Comparison of ENCODE assay signal across 22 cellular contexts in the genomic region with DNA sequence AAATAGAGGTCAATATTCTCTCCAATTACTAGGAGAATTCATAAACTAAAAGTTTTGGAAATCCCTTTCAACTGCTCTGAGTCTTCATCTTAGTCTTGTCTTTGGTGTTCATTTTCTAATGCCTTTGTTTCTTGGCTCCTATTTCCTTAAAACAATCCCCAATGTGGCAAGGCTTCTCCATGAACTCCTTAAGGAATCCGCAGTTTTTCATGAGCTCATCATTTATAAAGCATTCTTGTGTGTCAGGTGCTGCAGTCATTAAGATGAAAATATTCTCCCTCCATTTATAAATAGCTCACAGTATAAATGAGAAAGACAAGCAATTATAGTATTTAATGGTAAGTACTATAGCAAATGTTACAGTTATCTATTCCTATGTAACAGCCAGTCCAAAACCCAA. TPM values are rescaled to one million over a fixed set of nuclear protein-coding genes. Genes with fewer than 3 reads are reported as not detected.
DNase-seq lines count a peak whose midpoint lies in the region; ATAC-seq, FAIRE-seq and TF ChIP-seq lines count a peak whose summit lies in the region.
"Had no signal": no experiment of that assay in that cellular context is flagged by ENCODE, and none has a peak within 500 bp of the region (broad histone marks: within the 10 kb centered on the region; RNA-seq: fewer than 3 reads in every experiment).

No MANE protein-coding gene starts in this region.

- DNase-seq in HepG2 (ENCODE audit: low spot score): no peak
- no peak for DNase-seq in right lobe of liver
- no peak for DNase-seq in hepatocyte (ENCODE audit: low spot score)
- no peak for DNase-seq in neural progenitor cell (ENCODE audit: low spot score)
- no peak for DNase-seq in NCI-H128 (lab: John Stamatoyannopoulos, UW; ENCODE audit: unreplicated experiment)
- DNase-seq in GF-D8 (lab: John Stamatoyannopoulos, UW): no peak
- DNase-seq in T-helper 1 cell: no peak
- DNase-seq in MM.1S: no peak
- DNase-seq: ACHN; C1 segment of cervical spinal cord; Caco-2; CD4-positive, alpha-beta memory T cell; DMS153; DND-41; GOT3; HFFc6 had no signal

- 95% methylated on average over 1 of the region's 1 CpG for WGBS in HepG2 (ENCODE audit: low lambda C conversion rate)
- whole genome bisulfite sequencing in right lobe of liver (ENCODE audit: insufficient coverage, low coverage, low lambda C conversion rate, missing lambda C conversion rate): 73% methylated on average over 1 of the region's 1 CpG
- 97% methylated on average over 1 of the region's 1 CpG for WGBS in hepatocyte (ENCODE audit: low lambda C conversion rate, missing lambda C conversion rate)

- H3K4me3 ChIP-seq in HepG2 (replicated peaks in 1 of 3; ENCODE audit: insufficient read depth in 1 of 3, low read depth in 2 of 3, low read length in 3 of 3): no peak overlapping the region
- no peak overlapping the region for H3K4me3 ChIP-seq in right lobe of liver
- no peak overlapping the region for H3K4me3 ChIP-seq in hepatocyte
- H3K4me3 ChIP-seq in neural progenitor cell: no peak overlapping the region
- H3K4me3 ChIP-seq in MM.1S (ENCODE audit: low read length): no peak overlapping the region
- H3K4me3 ChIP-seq: GM12878, HAP-1 had no signal

- TF ChIP-seq EP300 in HepG2 (IDR thresholded peaks at IDR 0.05; ENCODE audit: low read depth in 2 of 2, low read length in 2 of 2): no peak
- TF ChIP-seq EP300 in HepG2 (CRISPR knock-in tag; IDR thresholded peaks at IDR 0.05; ENCODE audit: borderline replicate concordance): no peak

- H3K27me3 ChIP-seq in HepG2 (ENCODE audit: control insufficient read depth in 1 of 2, insufficient read depth in 2 of 2, low read length in 2 of 2) (no peaks in the 10 kb centered on the region; a peak in 1 of 5 replicates), right lobe of liver (no peaks in the 10 kb centered on the region), hepatocyte (no peaks in the 10 kb centered on the region), neural progenitor cell (no peaks in the 10 kb centered on the region), MM.1S (replicated peaks; ENCODE audit: insufficient read depth, low read length) (no peaks in the 10 kb centered on the region)

- H3K9me3 ChIP-seq in HepG2 (ENCODE audit: low read length): no peaks in the 10 kb centered on the region
- H3K9me3 ChIP-seq in right lobe of liver: no peaks in the 10 kb centered on the region
- H3K9me3 ChIP-seq in hepatocyte (ENCODE audit: low read depth): no peaks in the 10 kb centered on the region
- no peaks in the 10 kb centered on the region for H3K9me3 ChIP-seq in neural progenitor cell (ENCODE audit: low read depth)
- H3K9me3 ChIP-seq in MM.1S (replicated peaks; ENCODE audit: insufficient read depth, low read length): no peaks in the 10 kb centered on the region
- H3K9me3 ChIP-seq: Caco-2, HAP-1 had no signal

- H3F3A ChIP-seq in neural progenitor cell (ENCODE audit: low read depth): peaks cover 9% of the 10 kb centered on the region
- H3F3A ChIP-seq in MM.1S (ENCODE audit: insufficient read depth, low read length): peaks cover 12% of the 10 kb centered on the region

- no peaks in the 10 kb centered on the region for H3K9me2 ChIP-seq in hepatocyte (replicated peaks; ENCODE audit: insufficient read depth)
- no peaks in the 10 kb centered on the region for H3K9me2 ChIP-seq in MM.1S (replicated peaks; ENCODE audit: insufficient read depth, low read length)

- H3K36me3 ChIP-seq in HepG2 (replicated peaks in 1 of 2; ENCODE audit: control insufficient read depth in 1 of 2, insufficient read depth in 2 of 2, low read length in 2 of 2): peaks cover 0 to 9% of the 10 kb centered on the region in 2 experiments; a peak in 4 of 5 replicates
- H3K36me3 ChIP-seq in right lobe of liver: no peaks in the 10 kb centered on the region
- H3K36me3 ChIP-seq in hepatocyte (replicated peaks; ENCODE audit: insufficient read depth, low read depth): no peaks in the 10 kb centered on the region
- H3K36me3 ChIP-seq in neural progenitor cell: no peaks in the 10 kb centered on the region
- H3K36me3 ChIP-seq in MM.1S (replicated peaks; ENCODE audit: insufficient read depth, low read length): no peaks in the 10 kb centered on the region
- H3K36me3 ChIP-seq: HAP-1 had no signal

- H3K27me3 Mint-ChIP-seq in neural progenitor cell (ENCODE audit: insufficient read depth, low read depth): no peaks in the 10 kb centered on the region

- H3K4me3 Mint-ChIP-seq in neural progenitor cell: peak overlapping the region; percentile 14
- H3K4me3 Mint-ChIP-seq: HFFc6 had no signal

- H3K27ac Mint-ChIP-seq in neural progenitor cell: peak overlapping the region; percentile 94
- H3K27ac Mint-ChIP-seq: CD4-positive, alpha-beta memory T cell; HFFc6 had no signal

- TF ChIP-seq POLR2A in HepG2 (IDR thresholded peaks at IDR 0.05; ENCODE audit: insufficient read depth in 1 of 2, low read depth in 2 of 2, low read length in 2 of 2) (no peak), right lobe of liver (IDR thresholded peaks at IDR 0.05) (no peak)

- FAIRE-seq in HepG2 (lab: Jason Lieb, UNC): no peak
- FAIRE-seq: A204.1, G401.6, GM12878, H54 had no signal

- H2AFZ ChIP-seq in HepG2 (ENCODE audit: low read length): no peak overlapping the region
- H2AFZ ChIP-seq in hepatocyte: no peak overlapping the region
- H2AFZ ChIP-seq in neural progenitor cell (replicated peaks): no peak overlapping the region
- no peak overlapping the region for H2AFZ ChIP-seq in MM.1S (ENCODE audit: low read length)

- H3K4me1 Mint-ChIP-seq in neural progenitor cell: peaks cover 53% of the 10 kb centered on the region

- TF ChIP-seq CTCF in HepG2 (CRISPR knock-in tag; IDR thresholded peaks at IDR 0.05) (no peak), right lobe of liver (IDR thresholded peaks at IDR 0.05) (no peak), hepatocyte (IDR thresholded peaks at IDR 0.05; ENCODE audit: poor library complexity) (no peak), neural progenitor cell (IDR thresholded peaks at IDR 0.05) (no peak), MM.1S (IDR thresholded peaks at IDR 0.05; ENCODE audit: low read length) (no peak)

- in situ Hi-C loops in HepG2 (cut with HindIII; ENCODE audit: extremely low pct_ligation_motif_present, low pct_unique_long_range_greater_than_20kb): no loop called here

- intact Hi-C loops in HepG2 (cut with micrococcal nuclease; ENCODE audit: unreplicated experiment) (no loop called here), right lobe of liver (cut with DNase I) (no loop called here)

- no TSS peak for BruUV-seq in HepG2 (replicated peaks; lab: Mats Ljungman, UMichigan)

- H3K9me3 Mint-ChIP-seq in neural progenitor cell: peaks cover 2% of the 10 kb centered on the region

- CTCF ChIA-PET in HepG2 (lab: Yijun Ruan, JAX; ENCODE audit: low intra/inter-chr PET ratio, low total read pairs): no interaction called here

- peaks cover 69% of the 10 kb centered on the region for H3K4me1 ChIP-seq in HepG2 (ENCODE audit: insufficient read depth, low read length)
- peaks cover 0 to 17% (median 2%) of the 10 kb centered on the region in 4 donors for H3K4me1 ChIP-seq in right lobe of liver
- peaks cover 49% of the 10 kb centered on the region for H3K4me1 ChIP-seq in hepatocyte (ENCODE audit: insufficient read depth)
- peaks cover 39% of the 10 kb centered on the region for H3K4me1 ChIP-seq in neural progenitor cell
- peaks cover 13% of the 10 kb centered on the region for H3K4me1 ChIP-seq in MM.1S (ENCODE audit: low read length)

- ATAC-seq in HepG2: no peak
- no peak for ATAC-seq in right lobe of liver
- ATAC-seq: GM12878 had no signal

- H3K9ac ChIP-seq in HepG2 (ENCODE audit: insufficient read depth, low read depth, low read length) (no peak overlapping the region), neural progenitor cell (no peak overlapping the region), MM.1S (ENCODE audit: low read length) (no peak overlapping the region)

- H3K79me2 ChIP-seq in HepG2 (ENCODE audit: insufficient read depth, low read length) (peaks cover 26% of the 10 kb centered on the region), hepatocyte (peaks cover 68% of the 10 kb centered on the region), neural progenitor cell (ENCODE audit: low read depth) (no peaks in the 10 kb centered on the region), MM.1S (ENCODE audit: low read length) (no peaks in the 10 kb centered on the region)

- H3K27ac ChIP-seq in HepG2 (ENCODE audit: extremely low read length, insufficient read depth, low read length) (no peak overlapping the region), right lobe of liver (no peak overlapping the region), hepatocyte (no peak overlapping the region), neural progenitor cell (no peak overlapping the region), MM.1S (ENCODE audit: low read length) (no peak overlapping the region)
- H3K27ac ChIP-seq: 22Rv1 had no signal

- peaks cover 9% of the 10 kb centered on the region for H3K36me3 Mint-ChIP-seq in neural progenitor cell
- H3K36me3 Mint-ChIP-seq: CD4-positive, alpha-beta memory T cell had no signal

- H4K20me1 ChIP-seq in HepG2 (ENCODE audit: insufficient read depth, low read length): no peaks in the 10 kb centered on the region
- no peaks in the 10 kb centered on the region for H4K20me1 ChIP-seq in hepatocyte (ENCODE audit: insufficient read depth, poor library complexity, severe bottlenecking)
- H4K20me1 ChIP-seq in neural progenitor cell (ENCODE audit: low read depth): no peaks in the 10 kb centered on the region
- no peaks in the 10 kb centered on the region for H4K20me1 ChIP-seq in MM.1S (ENCODE audit: insufficient read depth, low read length)

- TF ChIP-seq RAD21 in HepG2 (CRISPR knock-in tag; IDR thresholded peaks at IDR 0.05): no peak

- H3K4me2 ChIP-seq in HepG2 (ENCODE audit: low read depth, low read length): no peak overlapping the region
- H3K4me2 ChIP-seq in hepatocyte: peak overlapping the region; percentile 74
- H3K4me2 ChIP-seq in neural progenitor cell: peak overlapping the region; percentile 43
- no peak overlapping the region for H3K4me2 ChIP-seq in MM.1S (ENCODE audit: low read depth, low read length)

- POLR2A ChIA-PET in HepG2 (lab: Yijun Ruan, JAX): interaction anchor here (1.1 to 1.7 kb wide), 3 partner anchors 35 to 46 kb away, joined by 4 to 5 read pairs (median 5); no protein-coding TSS in a partner anchor

RNA-seq across cellular contexts. Expression of a gene that starts 4.6 kb away (rescaled TPM):
- total RNA-seq in HepG2 (2016; rRNA removed; fragmentation: Illumina TruSeq; extraction: Trizol) (83.7 and 95.6 TPM in 2 replicates), right lobe of liver (10 to 100 TPM; 16.4 to 25.6 (median 24.8) TPM), hepatocyte (47.6 and 50.9 TPM in 2 replicates), neural progenitor cell (ENCODE audit: low replicate concordance) (2.3 and 4.2 TPM in 2 replicates)
- 5.7 and 7.4 TPM in 2 replicates for total RNA-seq in HepG2 (2016; cell fraction: cytosol; rRNA removed; fragmentation: Illumina TruSeq; extraction: Trizol; ENCODE audit: low read depth)
- 84.1 and 87.4 TPM in 2 replicates for total RNA-seq in HepG2 (2016; cell fraction: insoluble cytoplasmic fraction; rRNA removed; fragmentation: Illumina TruSeq; extraction: Trizol)
- total RNA-seq in HepG2 (2016; cell fraction: membrane; rRNA removed; fragmentation: Illumina TruSeq; extraction: Trizol): 27.3 and 28.3 TPM in 2 replicates
- 151 and 157 TPM in 2 replicates for total RNA-seq in HepG2 (2016; cell fraction: nucleus; rRNA removed; fragmentation: Illumina TruSeq; extraction: Trizol)
- polyA plus RNA-seq in HepG2 (2011; rRNA removed) (13.0 and 20.5 TPM in 2 replicates), hepatocyte (30.9 and 36.3 TPM in 2 replicates)
- 8.5 and 11.9 TPM in 2 replicates for polyA plus RNA-seq in HepG2 (2011; cell fraction: cytosol; rRNA removed)
- 9.9 and 12.6 TPM in 2 replicates for polyA plus RNA-seq in HepG2 (2011; cell fraction: nucleus; rRNA removed)
- polyA plus RNA-seq in HepG2 (2012): 18.7 and 45.9 TPM in 2 replicates
- 3.5 and 3.8 TPM in 2 replicates for polyA plus RNA-seq in HepG2 (2016; cell fraction: cytosol; fragmentation: Illumina TruSeq; extraction: Trizol; ENCODE audit: low read depth)
- polyA plus RNA-seq in HepG2 (2016; cell fraction: insoluble cytoplasmic fraction; fragmentation: Illumina TruSeq; extraction: Trizol; ENCODE audit: low read depth): 37.0 and 39.6 TPM in 2 replicates
- polyA plus RNA-seq in HepG2 (2016; cell fraction: membrane; fragmentation: Illumina TruSeq; extraction: Trizol; ENCODE audit: low read depth): 8.8 and 10.3 TPM in 2 replicates
- polyA plus RNA-seq in HepG2 (2016; cell fraction: nucleus; fragmentation: Illumina TruSeq; extraction: Trizol; ENCODE audit: insufficient read depth, low read depth): 45.3 and 58.4 TPM in 2 replicates
- polyA minus RNA-seq in HepG2 (2011; rRNA and poly(A)+ RNA removed; ENCODE audit: low replicate concordance): 0.09 and 18.0 TPM in 2 replicates
- 14.0 and 19.8 TPM in 2 replicates for polyA minus RNA-seq in HepG2 (2011; cell fraction: cytosol; rRNA and poly(A)+ RNA removed)
- polyA minus RNA-seq in HepG2 (2011; cell fraction: nucleus; rRNA and poly(A)+ RNA removed): 91.3 and 96.6 TPM in 2 replicates
- total RNA-seq: HFFc6 had no signal

Comparison
In these comparisons a context has a peak if more than half of its experiments do, and no peak if none do; other contexts are left out.
1. H3K4me2 ChIP-seq: peak in hepatocyte (single experiment) and neural progenitor cell (single experiment); none in HepG2 (single experiment) and MM.1S (single experiment).